ENCODE assay signal across 8 cellular contexts in genomic region chr4:70840137-70840536, GRCh38. TPM values are rescaled to one million over a fixed set of nuclear protein-coding genes. Genes with fewer than 3 reads are reported as not detected.
DNase-seq lines count a peak whose midpoint lies in the region; ATAC-seq lines count a peak whose summit lies in the region.
"Not testable (repeated sequence)": the region's sequence is repeated elsewhere in the genome, so short reads cannot be mapped to it uniquely, and the experiment has no call there.

No MANE protein-coding gene starts in this region.

- H3K4me1 Mint-ChIP-seq in CD8-positive, alpha-beta memory T cell, result peaks cover 25 to 31% (median 26%) of the 10 kb centered on the region in 3 donors
- peaks cover 16 to 43% (median 22%) of the 10 kb centered on the region in 3 donors for H3K4me1 Mint-ChIP-seq in T-cell
- peaks cover 28% of the 10 kb centered on the region for H3K4me1 Mint-ChIP-seq in activated T-cell treated with anti-CD3 and anti-CD28 coated beads, Interleukin-2, amount 50 U/mL, for 4 hours (ENCODE audit: low read depth)
- peaks cover 15% of the 10 kb centered on the region for H3K4me1 Mint-ChIP-seq in dendritic cell treated with granulocyte-macrophage colony-stimulating factor and Interleukin-4, amounts not matched to agents 40 ng/mL and 50 ng/mL, for 4 days (ENCODE audit: low read depth)

- H3K27ac Mint-ChIP-seq in CD8-positive, alpha-beta memory T cell, result peak overlapping the region; percentile 33 to 80 (median 60)
- peak overlapping the region; percentile 83 to 84 for H3K27ac Mint-ChIP-seq in T-cell
- H3K27ac Mint-ChIP-seq in dendritic cell treated with granulocyte-macrophage colony-stimulating factor and Interleukin-4, amounts not matched to agents 40 ng/mL and 50 ng/mL, for 4 days, result peak overlapping the region; percentile 94

- POLR2A ChIA-PET in CD8-positive, alpha-beta memory T cell (lab: Charles Lee), result interaction anchor here (0.9 to 2.6 kb wide), 7 partner anchors 62 to 154 kb away, joined by 3 to 21 read pairs (median 14); partner anchors contain the start of genes DCK and MOB1B
- POLR2A ChIA-PET in T-cell (lab: Charles Lee), result not testable (repeated sequence)

- not testable (repeated sequence) for H3K9me3 ChIP-seq in CD8-positive, alpha-beta memory T cell (ENCODE audit: low read length); MG63

- not testable (repeated sequence) for H3K4me3 ChIP-seq in CD8-positive, alpha-beta memory T cell (ENCODE audit: low read length); MG63

- intact Hi-C loops in dendritic cell treated with granulocyte-macrophage colony-stimulating factor and Interleukin-4, amounts not matched to agents 40 ng/mL and 50 ng/mL, for 4 days (cut with micrococcal nuclease); posterior vena cava (cut with DNase I): not testable (repeated sequence)

- peaks cover 29% of the 10 kb centered on the region for H3K4me1 ChIP-seq in CD8-positive, alpha-beta memory T cell (ENCODE audit: insufficient read depth, low read length)

- not testable (repeated sequence) for H3K27me3 ChIP-seq in CD8-positive, alpha-beta memory T cell (ENCODE audit: insufficient read depth, low read length, poor library complexity, severe bottlenecking); MG63

- not testable (repeated sequence) for H3K36me3 ChIP-seq in CD8-positive, alpha-beta memory T cell (ENCODE audit: insufficient read depth, low read length); MG63

- H3K27me3 Mint-ChIP-seq in CD8-positive, alpha-beta memory T cell; T-cell; activated T-cell treated with anti-CD3 and anti-CD28 coated beads, Interleukin-2, amount 50 U/mL, for 4 hours (ENCODE audit: low read depth); dendritic cell treated with granulocyte-macrophage colony-stimulating factor and Interleukin-4, amounts not matched to agents 40 ng/mL and 50 ng/mL, for 4 days: not testable (repeated sequence)

- DNase-seq in CD8-positive, alpha-beta memory T cell, result peak in 3 of 5 donors; percentile 56 to 82 (median 57)
- DNase-seq in MG63 (peak; percentile 41), T-cell (peak in 26 of 34 experiments; percentile 9 to 55 (median 43)), iPS DF 19.7 (ENCODE audit: low read depth, low spot score) (peak; percentile 45), posterior vena cava (ENCODE audit: low spot score) (peak; percentile 89)
- DNase-seq in activated T-cell treated with anti-CD3 and anti-CD28 coated beads, Interleukin-2, amount 50 U/mL, for 4 hours, result peak; percentile 57
- DNase-seq in stimulated activated CD8-positive, alpha-beta memory T cell treated with anti-CD3 and anti-CD28 coated beads, Interleukin-7, amount 100 ng/mL, for 1 hour (ENCODE audit: low read depth in 2 of 2), result peak; percentile 14 to 23

- H3K27ac ChIP-seq in CD8-positive, alpha-beta memory T cell (ENCODE audit: low read depth, low read length), result not testable (repeated sequence)

- peaks cover 0 to 14% (median 2%) of the 10 kb centered on the region in 3 donors for H3K36me3 Mint-ChIP-seq in CD8-positive, alpha-beta memory T cell
- H3K36me3 Mint-ChIP-seq in T-cell; activated T-cell treated with anti-CD3 and anti-CD28 coated beads, Interleukin-2, amount 50 U/mL, for 4 hours (ENCODE audit: insufficient read depth): not testable (repeated sequence)
- H3K36me3 Mint-ChIP-seq in dendritic cell treated with granulocyte-macrophage colony-stimulating factor and Interleukin-4, amounts not matched to agents 40 ng/mL and 50 ng/mL, for 4 days (ENCODE audit: low read depth), result peaks cover 26% of the 10 kb centered on the region

- CTCF ChIA-PET in CD8-positive, alpha-beta memory T cell (lab: Charles Lee), result interaction anchor here (0.7 to 3.0 kb wide), 3 partner anchors 13 to 151 kb away, joined by 3 to 11 read pairs (median 3); no protein-coding TSS in a partner anchor
- CTCF ChIA-PET in T-cell (lab: Charles Lee), result not testable (repeated sequence)

- not testable (repeated sequence) for H3K9me3 Mint-ChIP-seq in CD8-positive, alpha-beta memory T cell; T-cell; activated T-cell treated with anti-CD3 and anti-CD28 coated beads, Interleukin-2, amount 50 U/mL, for 4 hours; dendritic cell treated with granulocyte-macrophage colony-stimulating factor and Interleukin-4, amounts not matched to agents 40 ng/mL and 50 ng/mL, for 4 days

- ATAC-seq in T-cell (replicated peaks in 1 of 4), result peak in 2 of 4 experiments; percentile 2 to 6
- peak; percentile 7 to 8 for ATAC-seq in activated T-cell treated with anti-CD3 and anti-CD28 coated beads, Interleukin-2, amount 50 U/mL, for 4 hours

- peak overlapping the region; percentile 32 to 99 (median 69) for H3K4me3 Mint-ChIP-seq in CD8-positive, alpha-beta memory T cell
- H3K4me3 Mint-ChIP-seq in T-cell, result peak overlapping the region; percentile 65 to 93 (median 71)
- peak overlapping the region; percentile 46 for H3K4me3 Mint-ChIP-seq in activated T-cell treated with anti-CD3 and anti-CD28 coated beads, Interleukin-2, amount 50 U/mL, for 4 hours
- H3K4me3 Mint-ChIP-seq in dendritic cell treated with granulocyte-macrophage colony-stimulating factor and Interleukin-4, amounts not matched to agents 40 ng/mL and 50 ng/mL, for 4 days, result peak overlapping the region; percentile 6

RNA-seq across cellular contexts. Expression of gene GRSF1, which starts 0.4 kb away (rescaled TPM):
- 100 to 1,000 TPM; 112 to 125 TPM for total RNA-seq in CD8-positive, alpha-beta memory T cell
- polyA plus RNA-seq in CD8-positive, alpha-beta memory T cell, result 99.7 TPM
- 81.3 and 114 TPM in 2 replicates for total RNA-seq in MG63 (2014; rRNA removed; shearing (Covaris generic); ENCODE audit: low replicate concordance)
- total RNA-seq in T-cell (10 to 100 TPM; 42.6 to 48.8 (median 44.7) TPM), posterior vena cava (10 to 100 TPM; 43.5 to 44.0 TPM)
- total RNA-seq in activated T-cell treated with anti-CD3 and anti-CD28 coated beads, Interleukin-2, amount 50 U/mL, for 4 hours, result 100 to 1,000 TPM in 2 of 3 donors, 10 to 100 TPM in 1; 93.5 to 105 (median 103) TPM

Comparison
In these comparisons a context has a peak if more than half of its experiments do, and no peak if none do; other contexts are left out.
1. DNase-seq: peak in every context shown above with its lines; median percentile 89 in posterior vena cava; 57 in CD8-positive, alpha-beta memory T cell; 57 in activated T-cell treated with anti-CD3 and anti-CD28 coated beads, Interleukin-2, amount 50 U/mL, for 4 hours; 45 in iPS DF 19.7; 43 in T-cell; 41 in MG63; 18 in stimulated activated CD8-positive, alpha-beta memory T cell treated with anti-CD3 and anti-CD28 coated beads, Interleukin-7, amount 100 ng/mL, for 1 hour.
2. H3K4me3 Mint-ChIP-seq: peak in every context shown above with its lines; median percentile 71 in T-cell; 69 in CD8-positive, alpha-beta memory T cell; 46 in activated T-cell treated with anti-CD3 and anti-CD28 coated beads, Interleukin-2, amount 50 U/mL, for 4 hours; 6 in dendritic cell treated with granulocyte-macrophage colony-stimulating factor and Interleukin-4, amounts not matched to agents 40 ng/mL and 50 ng/mL, for 4 days.